ENCODE assay signal across 8 cellular contexts in the genomic region with DNA sequence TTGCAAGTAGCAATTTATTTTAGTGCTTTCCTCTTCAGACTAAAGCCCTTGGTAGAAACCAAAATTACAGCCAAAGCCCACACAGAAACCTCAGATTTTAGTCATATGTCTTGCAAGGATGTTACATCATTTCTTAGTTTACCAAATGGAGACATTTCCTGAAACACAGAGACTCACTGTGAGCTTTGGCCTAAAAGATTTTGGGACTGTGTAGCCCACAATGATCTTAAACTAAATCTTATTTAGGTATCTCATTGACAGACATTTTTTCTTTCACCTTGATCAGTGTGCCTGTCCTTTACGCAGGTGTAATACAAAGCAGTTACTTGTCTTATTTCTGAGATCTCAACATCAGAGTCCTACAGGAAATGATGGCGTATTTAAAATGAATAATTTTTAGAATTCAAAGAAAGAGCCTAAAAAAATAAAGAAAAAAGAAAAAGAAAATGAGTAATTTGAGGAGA. TPM values are rescaled to one million over a fixed set of nuclear protein-coding genes. Genes with fewer than 3 reads are reported as not detected.
DNase-seq lines count a peak whose midpoint lies in the region; TF ChIP-seq lines count a peak whose summit lies in the region.

No MANE protein-coding gene starts in this region.

- no peaks in the 10 kb centered on the region for H3K9me3 ChIP-seq in HEK293 (ENCODE audit: control insufficient read depth, insufficient read depth, low read depth, low read length)

- POLR2A ChIA-PET in HEK293 (lab: Yijun Ruan, JAX) (interaction anchor here (0.6 kb wide), 1 partner anchor 191 kb away, joined by 3 read pairs; no protein-coding TSS in a partner anchor), HEK293T (lab: Yijun Ruan, JAX) (no interaction called here)

- no peak for TF ChIP-seq CTCF in HEK293 (tag by site-specific recombination; IDR thresholded peaks at IDR 0.05)

- H3K27ac ChIP-seq in HEK293 (ENCODE audit: extremely low read depth, low read depth, low read length): no peak overlapping the region

- H3K4me1 ChIP-seq in HEK293 (ENCODE audit: control insufficient read depth, insufficient read depth, low read length): no peaks in the 10 kb centered on the region

- CTCF ChIA-PET in HEK293 (lab: Yijun Ruan, JAX) (interaction anchor here (0.5 kb wide), 1 partner anchor 291 kb away, joined by 5 read pairs; no protein-coding TSS in a partner anchor), HEK293T (lab: Yijun Ruan, JAX) (no interaction called here)

- DNase-seq in EH (ENCODE audit: low read depth) (peak; percentile 84), RPMI7951 (ENCODE audit: low read depth) (peak; percentile 24), foreskin melanocyte (peak; percentile 35), HEK293T (ENCODE audit: extremely low spot score) (no peak), NCI-H1417 treated with DMSO at 0.1 percent for 48 hours (lab: John Stamatoyannopoulos, UW) (no peak), midbrain (lab: John Stamatoyannopoulos, UW) (no peak)
- no peak for DNase-seq in activated CD8-positive, alpha-beta memory T cell treated with anti-CD3 and anti-CD28 coated beads, Interleukin-2, amount 50 U/mL, for 48 hours

- H3K36me3 ChIP-seq in HEK293 (ENCODE audit: control insufficient read depth in 2 of 2, insufficient read depth in 1 of 2, low read length in 2 of 2): no peaks in the 10 kb centered on the region

- no peak overlapping the region for H3K4me3 ChIP-seq in HEK293 (ENCODE audit: low read depth, low read length)

TF ChIP-seq in HEK293, 187 proteins besides CTCF, POLR2A, EP300 and RAD21:
- TF ChIP-seq ZNF518A (tag by site-specific recombination; conservative IDR thresholded peaks at IDR 0.05; ENCODE audit: low read depth) (peak; percentile 59), KLF16 (tag by site-specific recombination; IDR thresholded peaks at IDR 0.05) (no peak)

TF ChIP-seq in HEK293T, 16 proteins besides CTCF, POLR2A, EP300 and RAD21:
- TF ChIP-seq BHLHE40 (IDR thresholded peaks at IDR 0.05; ENCODE audit: borderline replicate concordance) (no peak), PKNOX1 (IDR thresholded peaks at IDR 0.05) (no peak), TARDBP (IDR thresholded peaks at IDR 0.05) (no peak), LEF1 (IDR thresholded peaks at IDR 0.05; ENCODE audit: borderline replicate concordance) (no peak), SUZ12 (IDR thresholded peaks at IDR 0.05) (no peak), NFRKB (IDR thresholded peaks at IDR 0.05) (no peak), SP1 (IDR thresholded peaks at IDR 0.05) (no peak), ELF4 (IDR thresholded peaks at IDR 0.05) (no peak), ARNT (IDR thresholded peaks at IDR 0.05) (no peak), HDGF (IDR thresholded peaks at IDR 0.05; ENCODE audit: borderline replicate concordance) (no peak), FOXM1 (IDR thresholded peaks at IDR 0.05; ENCODE audit: borderline replicate concordance) (no peak), FOXA1 (IDR thresholded peaks at IDR 0.05) (no peak), L3MBTL2 (conservative IDR thresholded peaks at IDR 0.05) (no peak), ZNF384 (IDR thresholded peaks at IDR 0.05) (no peak), CTBP1 (IDR thresholded peaks at IDR 0.05; ENCODE audit: borderline replicate concordance) (no peak), FOXK2 (IDR thresholded peaks at IDR 0.05) (no peak)

RNA-seq across cellular contexts. Expression of gene AP4E1, which starts 27.8 kb away (rescaled TPM):
- total RNA-seq in RPMI7951 (2014; rRNA removed; shearing (Covaris generic)): 11.2 and 11.7 TPM in 2 replicates

Comparison
In these comparisons a context has a peak if more than half of its experiments do, and no peak if none do; other contexts are left out.
1. DNase-seq: peak in EH (single experiment), RPMI7951 (single experiment) and foreskin melanocyte (single experiment); none in HEK293T (single experiment), NCI-H1417 treated with DMSO at 0.1 percent for 48 hours (single experiment), activated CD8-positive, alpha-beta memory T cell treated with anti-CD3 and anti-CD28 coated beads, Interleukin-2, amount 50 U/mL, for 48 hours (single experiment) and midbrain (single experiment).